17 cellular contexts compared by ENCODE assay signal in the genomic region with DNA sequence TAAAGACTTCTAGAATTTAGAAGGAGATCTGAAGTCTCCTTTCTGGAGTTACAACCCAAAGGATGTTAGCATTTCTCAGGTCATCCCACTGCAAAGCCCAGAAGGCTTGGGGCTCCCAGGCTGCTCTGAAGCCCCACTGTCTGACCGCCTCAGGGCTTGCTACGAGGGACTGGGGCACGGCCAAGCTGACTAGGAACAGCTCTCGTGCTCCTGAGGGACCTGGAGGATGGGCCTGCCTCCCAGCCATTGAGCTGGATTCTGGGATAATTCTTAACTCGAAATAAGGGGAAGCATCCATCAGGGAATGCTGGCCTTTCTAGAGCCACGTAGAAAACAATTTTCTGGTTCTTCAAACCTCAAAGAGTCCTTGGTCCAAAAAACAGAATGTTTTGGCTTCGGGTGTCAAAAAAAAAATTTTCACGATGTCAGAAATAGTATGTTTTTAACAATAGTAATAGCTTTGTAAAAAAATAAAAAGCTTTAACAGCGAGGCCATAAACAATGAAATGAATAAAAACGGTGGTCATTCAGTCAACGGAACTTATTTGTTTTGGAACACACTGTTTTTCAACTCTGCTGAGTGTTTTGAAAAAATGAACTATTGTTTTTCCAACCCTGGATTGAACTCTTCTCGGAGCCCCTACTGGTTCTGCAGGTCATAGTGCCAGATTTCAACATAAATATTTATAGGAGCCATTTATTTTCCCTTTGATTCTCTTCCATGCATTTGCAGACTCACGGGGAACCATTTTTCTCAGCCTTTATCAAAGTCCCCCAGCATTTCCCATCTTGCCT. TPM values are rescaled to one million over a fixed set of nuclear protein-coding genes. Genes with fewer than 3 reads are reported as not detected.
DNase-seq lines count a peak whose midpoint lies in the region; TF ChIP-seq lines count a peak whose summit lies in the region.
"Had no signal": no experiment of that assay in that cellular context is flagged by ENCODE, and none has a peak within 500 bp of the region (broad histone marks: within the 10 kb centered on the region; RNA-seq: fewer than 3 reads in every experiment).

No MANE protein-coding gene starts in this region.

- CTCF ChIA-PET in OCI-LY7 (lab: Charles Lee; ENCODE audit: unreplicated experiment): no interaction called here

- H3K4me3 ChIP-seq in OCI-LY7 (ENCODE audit: low read depth, low read length, poor library complexity, severe bottlenecking) (no peak overlapping the region), thyroid gland (replicated peaks in 1 of 3) (no peak overlapping the region), MG63 (no peak overlapping the region), H7 (ENCODE audit: insufficient read depth, low read depth, low read length) (no peak overlapping the region)

- intact Hi-C loops in OCI-LY7 (cut with micrococcal nuclease; ENCODE audit: unreplicated experiment) (no loop called here), thyroid gland (cut with DNase I) (no loop called here)

- peaks cover 63% of the 10 kb centered on the region for H3K4me1 Mint-ChIP-seq in nephron

- POLR2A ChIA-PET in OCI-LY7 (lab: Charles Lee): interaction anchor here (0.6 to 13.5 kb wide), 2 partner anchors 15 to 94 kb away, joined by 3 to 256 read pairs; partner anchors contain the start of gene HERPUD1

- BruUV-seq in OCI-LY7 (replicated peaks; lab: Mats Ljungman, UMichigan): no TSS peak

- H3K36me3 ChIP-seq in OCI-LY7 (ENCODE audit: insufficient read depth, low read length) (no peaks in the 10 kb centered on the region), thyroid gland (no peaks in the 10 kb centered on the region), MG63 (no peaks in the 10 kb centered on the region), H7 (replicated peaks; ENCODE audit: control insufficient read depth, insufficient read depth, low read length) (no peaks in the 10 kb centered on the region)

- TF ChIP-seq CTCF in OCI-LY7 (conservative IDR thresholded peaks at IDR 0.05; ENCODE audit: low read length) (no peak), nephron (IDR thresholded peaks at IDR 0.05; ENCODE audit: unreplicated experiment in 3 of 3) (no peak), thyroid gland (IDR thresholded peaks at IDR 0.05) (no peak)

- peak overlapping the region; percentile 67 to 95 (median 86) for H3K27ac Mint-ChIP-seq in nephron

- no peaks in the 10 kb centered on the region for H3K27me3 ChIP-seq in thyroid gland
- peaks cover 3% of the 10 kb centered on the region for H3K27me3 ChIP-seq in MG63
- H3K27me3 ChIP-seq in H7 (ENCODE audit: control insufficient read depth, insufficient read depth, low read length): no peaks in the 10 kb centered on the region
- H3K27me3 ChIP-seq: foreskin keratinocyte had no signal

- H3K27ac ChIP-seq in OCI-LY7 (ENCODE audit: low read depth, low read length, poor library complexity, severe bottlenecking): peak overlapping the region; percentile 92
- H3K27ac ChIP-seq in cingulate gyrus (ENCODE audit: low read depth, low read length): peak overlapping the region; percentile 67
- peak overlapping the region in 2 of 3 donors; percentile 41 to 86 for H3K27ac ChIP-seq in thyroid gland
- H3K27ac ChIP-seq: foreskin keratinocyte had no signal

- no peaks in the 10 kb centered on the region for H3K9me3 Mint-ChIP-seq in nephron
- H3K9me3 Mint-ChIP-seq: activated CD8-positive, alpha-beta T cell treated with anti-CD3 and anti-CD28 coated beads for 36 hours; CD8-positive, alpha-beta memory T cell; natural killer cell treated with Interleukin-12 subunit alpha and Interleukin-12 subunit beta and Interleukin-15 and Interleukin-18, amount 100 ng/mL, for 72 hours had no signal

- H3K9me3 ChIP-seq in OCI-LY7 (ENCODE audit: low read length) (no peaks in the 10 kb centered on the region), thyroid gland (no peaks in the 10 kb centered on the region), MG63 (no peaks in the 10 kb centered on the region)

- H3K36me3 Mint-ChIP-seq in nephron (ENCODE audit: low read depth): no peaks in the 10 kb centered on the region
- H3K36me3 Mint-ChIP-seq: CD8-positive, alpha-beta memory T cell; natural killer cell treated with Interleukin-12 subunit alpha and Interleukin-12 subunit beta and Interleukin-15 and Interleukin-18, amount 100 ng/mL, for 72 hours had no signal

- no peak for DNase-seq in OCI-LY7 (ENCODE audit: low spot score)
- DNase-seq in thyroid gland: no peak
- DNase-seq in MG63: no peak
- DNase-seq in H7: no peak
- no peak for DNase-seq in stimulated activated CD4-positive, alpha-beta T cell treated with anti-CD3 and anti-CD28 coated beads, Interleukin-4, amount 100 ng/mL, for 24 hours
- DNase-seq: activated CD8-positive, alpha-beta T cell treated with anti-CD3 and anti-CD28 coated beads for 36 hours; activated gamma-delta T cell treated with Interleukin-2 at 50 U/mL for 16 hours; cortex of kidney; foreskin keratinocyte; NCI-H446; PC-3; T-helper 17 cell had no signal

- 56 to 69% methylated on average over 13 of the region's 13 CpGs for WGBS in thyroid gland, 2 donors

- no peaks in the 10 kb centered on the region for H3K27me3 Mint-ChIP-seq in nephron (ENCODE audit: low read depth)
- H3K27me3 Mint-ChIP-seq: activated CD8-positive, alpha-beta T cell treated with anti-CD3 and anti-CD28 coated beads for 36 hours had no signal

- H3K9me2 ChIP-seq in OCI-LY7 (ENCODE audit: insufficient read depth, low read length): no peaks in the 10 kb centered on the region

- peak overlapping the region; percentile 84 for H3K4me2 ChIP-seq in OCI-LY7 (ENCODE audit: low read length)

- H2AFZ ChIP-seq in OCI-LY7 (ENCODE audit: low read length): peak overlapping the region; percentile 4; the same call in 1 of the 2 replicates

- no peaks in the 10 kb centered on the region for H3K79me2 ChIP-seq in OCI-LY7 (ENCODE audit: insufficient read depth, low read depth, low read length)

- no peak for TF ChIP-seq POLR2A in thyroid gland (IDR thresholded peaks at IDR 0.05)

- H4K20me1 ChIP-seq in OCI-LY7 (ENCODE audit: insufficient read depth, low read length): no peaks in the 10 kb centered on the region

- peak overlapping the region in 1 of 3 experiments; percentile 30 for H3K4me3 Mint-ChIP-seq in nephron
- H3K4me3 Mint-ChIP-seq: activated CD8-positive, alpha-beta T cell treated with anti-CD3 and anti-CD28 coated beads for 36 hours; T-helper 17 cell had no signal

- H3K4me1 ChIP-seq in OCI-LY7 (ENCODE audit: insufficient read depth, low read length, poor library complexity, severe bottlenecking): peaks cover 100% of the 10 kb centered on the region
- peaks cover 16 to 26% of the 10 kb centered on the region in 2 donors for H3K4me1 ChIP-seq in thyroid gland

RNA-seq across cellular contexts. Expression of gene HERPUD1, which starts 16.4 kb away (rescaled TPM):
- 121 and 140 TPM in 2 replicates for total RNA-seq in OCI-LY7 (2014; rRNA removed; shearing (Covaris generic))
- total RNA-seq in OCI-LY7 (2022): 294 and 342 TPM in 2 replicates
- 100 to 1,000 TPM; 212 to 659 (median 321) TPM for total RNA-seq in thyroid gland
- total RNA-seq in MG63 (2014; rRNA removed; shearing (Covaris generic); ENCODE audit: low replicate concordance): 226 and 252 TPM in 2 replicates
- 27.1 and 30.1 TPM in 2 replicates for total RNA-seq in H7 (2014; rRNA removed; shearing (Covaris generic))

RNA-seq across cellular contexts. Expression of gene CETP, which starts 46.2 kb away (rescaled TPM):
- 0.54 and 0.67 TPM in 2 replicates for total RNA-seq in OCI-LY7 (2014; rRNA removed; shearing (Covaris generic))
- 0.41 and 0.65 TPM in 2 replicates for total RNA-seq in OCI-LY7 (2022)
- 1 to 10 TPM in 3 of 4 donors, under 1 TPM in 1; 0.40 to 4.0 (median 1.7) TPM for total RNA-seq in thyroid gland
- not detected in 2 replicates for total RNA-seq in MG63 (2014; rRNA removed; shearing (Covaris generic); ENCODE audit: low replicate concordance)
- not detected in 2 replicates for total RNA-seq in H7 (2014; rRNA removed; shearing (Covaris generic))
- total RNA-seq: activated CD8-positive, alpha-beta T cell treated with anti-CD3 and anti-CD28 coated beads for 36 hours; CD8-positive, alpha-beta memory T cell; foreskin keratinocyte; kidney epithelial cell; natural killer cell treated with Interleukin-12 subunit alpha and Interleukin-12 subunit beta and Interleukin-15 and Interleukin-18, amount 100 ng/mL, for 72 hours; PC-3 had no signal

RNA-seq across cellular contexts. Expression of gene SLC12A3, which starts 50.5 kb away (rescaled TPM):
- 0.25 and 1.6 TPM in 2 replicates for total RNA-seq in OCI-LY7 (2014; rRNA removed; shearing (Covaris generic))
- total RNA-seq in OCI-LY7 (2022): 0.63 and 0.88 TPM in 2 replicates
- not detected for total RNA-seq in thyroid gland
- not detected in 2 replicates for total RNA-seq in MG63 (2014; rRNA removed; shearing (Covaris generic); ENCODE audit: low replicate concordance)
- not detected in 2 replicates for total RNA-seq in H7 (2014; rRNA removed; shearing (Covaris generic))
- total RNA-seq: activated CD8-positive, alpha-beta T cell treated with anti-CD3 and anti-CD28 coated beads for 36 hours; CD8-positive, alpha-beta memory T cell; foreskin keratinocyte; natural killer cell treated with Interleukin-12 subunit alpha and Interleukin-12 subunit beta and Interleukin-15 and Interleukin-18, amount 100 ng/mL, for 72 hours; PC-3; T-helper 17 cell had no signal
